In the genomic region with DNA sequence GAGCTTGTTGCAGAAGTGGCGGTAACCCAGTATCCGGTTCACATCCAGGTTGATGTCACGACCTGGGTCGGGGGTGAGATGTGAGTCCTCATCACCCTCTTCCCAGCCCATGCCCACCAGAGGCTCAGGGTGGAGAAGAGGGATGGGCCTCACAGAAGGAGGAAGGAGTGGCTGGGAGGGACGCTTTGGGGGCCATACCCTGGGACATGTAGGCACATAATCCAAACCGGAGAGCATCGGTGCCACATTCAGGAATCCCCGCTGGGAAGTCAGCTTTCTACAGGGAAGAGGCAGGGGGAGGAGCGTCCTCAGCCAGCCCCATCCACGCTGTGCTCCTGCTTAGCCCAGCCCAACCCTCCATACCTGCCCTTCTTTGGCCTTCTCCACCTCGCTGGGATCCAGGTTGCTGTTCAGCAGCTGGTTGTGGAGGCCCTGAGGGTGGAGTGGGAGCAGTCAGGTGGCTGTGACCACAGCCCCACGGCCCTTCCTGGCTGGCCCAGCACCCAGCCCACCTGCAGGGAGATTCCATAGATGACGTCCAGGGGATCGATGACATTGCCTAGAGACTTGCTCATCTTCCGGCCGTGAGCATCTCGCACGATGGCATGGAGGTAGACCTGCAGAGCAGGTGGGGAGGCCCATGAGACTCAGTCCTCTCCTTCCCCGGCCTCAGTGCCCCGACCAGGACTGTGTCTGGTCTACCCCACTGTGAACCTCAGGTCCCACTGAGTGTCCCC, we compare ENCODE assay signal across 23 cellular contexts. TPM values are rescaled to one million over a fixed set of nuclear protein-coding genes. Genes with fewer than 3 reads are reported as not detected.
"Had no signal": no experiment of that assay in that cellular context is flagged by ENCODE, and none has a peak within 500 bp of the region (broad histone marks: within the 10 kb centered on the region; RNA-seq: fewer than 3 reads in every experiment).

No MANE protein-coding gene starts in this region.

- H3K4me3 Mint-ChIP-seq: activated CD4-positive, alpha-beta T cell treated with anti-CD3 and anti-CD28 coated beads, Interleukin-2, amount 10 ng/mL, durations not matched to agents 7 days and 5 days; activated CD8-positive, alpha-beta T cell treated with anti-CD3 and anti-CD28 coated beads, Interleukin-2, amount 10 ng/mL, durations not matched to agents 7 days and 5 days; activated naive CD4-positive, alpha-beta T cell treated with anti-CD3 and anti-CD28 coated beads, Interleukin-2, amount 10 ng/mL, durations not matched to agents 7 days and 5 days; activated naive CD8-positive, alpha-beta T cell treated with anti-CD3 and anti-CD28 coated beads, Interleukin-2, amount 50 U/mL, for 24 hours; brain; naive B cell; stimulated activated memory B cell treated with anti-CD40 and anti-IgM and Interleukin-4, amounts not matched to agents 10 μg/mL and 1 μg/mL and 100 μg/mL, for 72 hours had no signal

- DNase-seq: activated CD4-positive, alpha-beta T cell treated with anti-CD3 and anti-CD28 coated beads, Interleukin-2, amount 10 ng/mL, durations not matched to agents 7 days and 5 days; activated CD4-positive, CD25-positive, alpha-beta regulatory T cell; activated CD8-positive, alpha-beta T cell treated with anti-CD3 and anti-CD28 coated beads, Interleukin-2, amount 10 ng/mL, durations not matched to agents 7 days and 5 days; activated effector memory CD4-positive, alpha-beta T cell treated with Interleukin-2 at 50 U/mL for 16 hours; activated naive CD4-positive, alpha-beta T cell treated with anti-CD3 and anti-CD28 coated beads, Interleukin-2, amount 10 ng/mL, durations not matched to agents 7 days and 5 days; activated naive CD8-positive, alpha-beta T cell treated with anti-CD3 and anti-CD28 coated beads, Interleukin-2, amount 50 U/mL, for 24 hours; activated T-cell treated with anti-CD3 and anti-CD28 coated beads, Interleukin-2, amount 50 U/mL, for 48 hours; anterior cingulate cortex; cortex of kidney; effector CD4-positive, alpha-beta T cell; heart left ventricle; naive B cell; stimulated activated CD4-positive, alpha-beta T cell treated with anti-CD3 and anti-CD28 coated beads, Interleukin-4, amount 100 ng/mL, for 24 hours; T1000; upper lobe of right lung had no signal

- H3K9me3 ChIP-seq: esophagus muscularis mucosa, gastroesophageal sphincter, heart left ventricle, left lung, pancreas, thoracic aorta, upper lobe of right lung had no signal

- H3K27me3 Mint-ChIP-seq: activated CD4-positive, alpha-beta T cell treated with anti-CD3 and anti-CD28 coated beads, Interleukin-2, amount 10 ng/mL, durations not matched to agents 7 days and 5 days; activated naive CD8-positive, alpha-beta T cell treated with anti-CD3 and anti-CD28 coated beads, Interleukin-2, amount 50 U/mL, for 24 hours; brain; naive B cell; stimulated activated memory B cell treated with anti-CD40 and anti-IgM and Interleukin-4, amounts not matched to agents 10 μg/mL and 1 μg/mL and 100 μg/mL, for 72 hours had no signal

- H3K27me3 ChIP-seq: esophagus muscularis mucosa, gastroesophageal sphincter, heart left ventricle, left lung, pancreas, upper lobe of right lung had no signal

- H3K27ac ChIP-seq: esophagus muscularis mucosa, gastroesophageal sphincter, heart left ventricle, left lung, pancreas, thoracic aorta, upper lobe of right lung had no signal

- H3K27ac Mint-ChIP-seq: activated CD4-positive, alpha-beta T cell treated with anti-CD3 and anti-CD28 coated beads, Interleukin-2, amount 10 ng/mL, durations not matched to agents 7 days and 5 days; activated CD8-positive, alpha-beta T cell treated with anti-CD3 and anti-CD28 coated beads, Interleukin-2, amount 10 ng/mL, durations not matched to agents 7 days and 5 days; activated naive CD4-positive, alpha-beta T cell treated with anti-CD3 and anti-CD28 coated beads, Interleukin-2, amount 10 ng/mL, durations not matched to agents 7 days and 5 days; activated naive CD8-positive, alpha-beta T cell treated with anti-CD3 and anti-CD28 coated beads, Interleukin-2, amount 50 U/mL, for 24 hours; brain; stimulated activated memory B cell treated with anti-CD40 and anti-IgM and Interleukin-4, amounts not matched to agents 10 μg/mL and 1 μg/mL and 100 μg/mL, for 72 hours had no signal

- H3K9me3 Mint-ChIP-seq: activated CD4-positive, alpha-beta T cell treated with anti-CD3 and anti-CD28 coated beads, Interleukin-2, amount 10 ng/mL, durations not matched to agents 7 days and 5 days; activated naive CD4-positive, alpha-beta T cell treated with anti-CD3 and anti-CD28 coated beads, Interleukin-2, amount 10 ng/mL, durations not matched to agents 7 days and 5 days; activated naive CD8-positive, alpha-beta T cell treated with anti-CD3 and anti-CD28 coated beads, Interleukin-2, amount 50 U/mL, for 24 hours; brain; naive B cell; stimulated activated memory B cell treated with anti-CD40 and anti-IgM and Interleukin-4, amounts not matched to agents 10 μg/mL and 1 μg/mL and 100 μg/mL, for 72 hours had no signal

- FAIRE-seq: pancreas had no signal

- H3K4me1 Mint-ChIP-seq: brain had no signal

- H3K4me3 ChIP-seq: esophagus muscularis mucosa, gastroesophageal sphincter, heart left ventricle, left lung, pancreas, smooth muscle cell, thoracic aorta, upper lobe of right lung had no signal

RNA-seq across cellular contexts. Expression of gene SAPCD1, which starts 18.2 kb away (rescaled TPM):
- total RNA-seq: smooth muscle cell had no signal
